Comparison of ENCODE assay signal across 9 cellular contexts in the genomic region with DNA sequence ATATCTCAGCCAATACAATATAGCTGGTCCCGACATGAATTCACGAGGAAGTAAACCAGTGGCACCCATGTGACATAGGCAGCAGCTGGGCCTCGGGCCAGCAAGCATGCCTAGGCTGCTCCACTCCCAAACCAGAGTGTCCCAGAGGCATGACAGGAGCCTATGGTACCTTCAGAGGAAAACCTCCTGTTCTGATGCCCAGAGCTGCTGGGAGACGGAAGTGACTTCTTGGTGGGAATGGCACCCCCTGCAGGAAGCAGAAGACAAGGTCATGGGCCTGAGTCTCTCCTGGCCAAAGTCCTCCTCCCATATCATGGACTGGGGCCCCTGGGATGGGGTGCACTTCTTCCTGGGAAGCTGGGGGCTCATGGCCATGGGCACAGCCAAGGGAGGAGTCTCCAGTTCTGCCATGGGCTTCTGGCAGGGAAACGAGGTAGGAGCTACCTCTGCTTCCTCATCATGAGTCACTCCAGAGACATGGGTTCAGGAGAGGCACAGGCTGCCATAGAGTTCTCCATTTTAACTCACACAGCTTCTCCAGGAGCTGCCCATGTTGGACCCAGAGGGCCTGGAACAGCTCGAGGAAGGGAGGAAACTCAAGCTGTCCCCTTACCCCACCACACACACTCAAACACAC. TPM values are rescaled to one million over a fixed set of nuclear protein-coding genes. Genes with fewer than 3 reads are reported as not detected.
DNase-seq lines count a peak whose midpoint lies in the region; ATAC-seq and TF ChIP-seq lines count a peak whose summit lies in the region.
"Had no signal": no experiment of that assay in that cellular context is flagged by ENCODE, and none has a peak within 500 bp of the region (broad histone marks: within the 10 kb centered on the region; RNA-seq: fewer than 3 reads in every experiment).

No MANE protein-coding gene starts in this region.

- no peak for TF ChIP-seq POLR2A in ovary (IDR thresholded peaks at IDR 0.05)
- TF ChIP-seq POLR2A in testis (IDR thresholded peaks at IDR 0.05), result no peak

- CTCF ChIA-PET in AG04450 (lab: Charles Lee), result interaction anchor here (0.6 to 0.9 kb wide), 5 partner anchors 11 to 87 kb away, joined by 3 read pairs; no protein-coding TSS in a partner anchor

- no peak overlapping the region for H3K4me3 ChIP-seq in AG04450 (ENCODE audit: low read depth, low read length)
- no peak overlapping the region for H3K4me3 ChIP-seq in right atrium auricular region
- no peak overlapping the region for H3K4me3 ChIP-seq in ovary
- no peak overlapping the region for H3K4me3 ChIP-seq in testis
- H3K4me3 ChIP-seq: body of pancreas had no signal

- DNase-seq in AG04450 (ENCODE audit: low read depth, low spot score) (no peak), RPMI8226 (peak; percentile 47), right atrium auricular region (ENCODE audit: low spot score) (no peak), ovary (no peak), testis (no peak)
- no peak for DNase-seq in activated effector memory CD4-positive, alpha-beta T cell treated with anti-CD3 and anti-CD28 coated beads, Interleukin-2, amount 50 U/mL, for 16 hours

- H3K36me3 ChIP-seq in right atrium auricular region (no peaks in the 10 kb centered on the region), ovary (no peaks in the 10 kb centered on the region), testis (ENCODE audit: low read depth, missing control alignments) (no peaks in the 10 kb centered on the region)

- H3K9me3 ChIP-seq in AG04450 (ENCODE audit: control insufficient read depth, insufficient read depth, low read length) (no peaks in the 10 kb centered on the region), right atrium auricular region (no peaks in the 10 kb centered on the region), ovary (no peaks in the 10 kb centered on the region), testis (no peaks in the 10 kb centered on the region)
- H3K9me3 ChIP-seq: body of pancreas had no signal

- H3K27ac ChIP-seq in AG04450 (ENCODE audit: low read depth, low read length) (no peak overlapping the region), right atrium auricular region (no peak overlapping the region), ovary (no peak overlapping the region), testis (no peak overlapping the region)
- H3K27ac ChIP-seq: body of pancreas had no signal

- WGBS in ovary, 3 donors, result 76 to 84% (median 84%) methylated on average over 6 of the region's 6 CpGs
- WGBS in testis, 2 donors, result 83 to 88% methylated on average over 6 of the region's 6 CpGs

- H3K4me1 ChIP-seq in right atrium auricular region (peaks cover 0 to 10% of the 10 kb centered on the region in 2 donors), ovary (ENCODE audit: insufficient read depth) (no peaks in the 10 kb centered on the region), testis (peaks cover 20% of the 10 kb centered on the region)
- H3K4me1 ChIP-seq: body of pancreas had no signal

- TF ChIP-seq CTCF in AG04450 (IDR thresholded peaks at IDR 0.05; ENCODE audit: low read depth, low read length), result peak; percentile 23; the same call in 1 of the 2 replicates
- peak; percentile 71 for TF ChIP-seq CTCF in GM12873 (IDR thresholded peaks at IDR 0.05; ENCODE audit: insufficient read depth, low read depth, low read length, missing control alignments)
- TF ChIP-seq CTCF in right atrium auricular region (IDR thresholded peaks at IDR 0.05), result peak; percentile 10 to 36
- no peak for TF ChIP-seq CTCF in ovary (IDR thresholded peaks at IDR 0.05)
- peak in 1 of 3 experiments; percentile 14 for TF ChIP-seq CTCF in testis (IDR thresholded peaks at IDR 0.05)

- ATAC-seq in HG02938 (IDR thresholded peaks at IDR 0.05; ENCODE audit: unreplicated experiment), result no peak
- ATAC-seq: body of pancreas had no signal

- H3K27me3 ChIP-seq in AG04450 (ENCODE audit: control insufficient read depth, insufficient read depth, low read length) (no peaks in the 10 kb centered on the region), right atrium auricular region (no peaks in the 10 kb centered on the region), ovary (no peaks in the 10 kb centered on the region), testis (no peaks in the 10 kb centered on the region)
- H3K27me3 ChIP-seq: body of pancreas had no signal

- TF ChIP-seq EP300 in ovary (IDR thresholded peaks at IDR 0.05), result no peak

- intact Hi-C loops in ovary (cut with DNase I) (no loop called here), testis (cut with DNase I; ENCODE audit: low total_unique reads) (no loop called here)

- POLR2A ChIA-PET in AG04450 (lab: Yijun Ruan, JAX), result no interaction called here

RNA-seq across cellular contexts. Expression of gene FBF1, which starts 13.4 kb away (rescaled TPM):
- 2.5 and 4.0 TPM in 2 replicates for polyA plus RNA-seq in AG04450 (2011; rRNA removed)
- polyA minus RNA-seq in AG04450 (2011; rRNA and poly(A)+ RNA removed), result 3.8 and 6.0 TPM in 2 replicates
- total RNA-seq in right atrium auricular region, result 1 to 10 TPM; 3.8 to 6.3 TPM
- total RNA-seq in ovary, result 10 to 100 TPM in 4 of 7 donors, 1 to 10 TPM in 3; 5.0 to 14.9 (median 11.2) TPM
- 1 to 10 TPM; 3.0 to 7.8 TPM for polyA plus RNA-seq in ovary
- total RNA-seq in testis, result 100 to 1,000 TPM in 1 of 2 donors, 10 to 100 TPM in 1; 81.1 to 119 TPM
- 85.4 TPM for polyA plus RNA-seq in testis (ENCODE audit: insufficient read depth, low read depth, low replicate concordance)

RNA-seq across cellular contexts. Expression of gene MRPL38, which starts 22.7 kb away (rescaled TPM):
- polyA plus RNA-seq in AG04450 (2011; rRNA removed), result 16.6 and 21.9 TPM in 2 replicates
- polyA minus RNA-seq in AG04450 (2011; rRNA and poly(A)+ RNA removed), result 21.9 and 33.7 TPM in 2 replicates
- total RNA-seq in right atrium auricular region, result 10 to 100 TPM; 27.2 to 36.4 TPM
- 10 to 100 TPM; 30.4 to 93.0 (median 83.4) TPM for total RNA-seq in ovary
- polyA plus RNA-seq in ovary, result 10 to 100 TPM; 14.5 to 51.4 TPM
- total RNA-seq in testis, result 10 to 100 TPM; 88.2 to 88.7 TPM
- polyA plus RNA-seq in testis (ENCODE audit: insufficient read depth, low read depth, low replicate concordance), result 101 TPM

RNA-seq across cellular contexts. Expression of gene TRIM65, which starts 30.7 kb away (rescaled TPM):
- polyA plus RNA-seq in AG04450 (2011; rRNA removed), result 6.5 and 8.7 TPM in 2 replicates
- polyA minus RNA-seq in AG04450 (2011; rRNA and poly(A)+ RNA removed), result 6.3 and 8.6 TPM in 2 replicates
- total RNA-seq in right atrium auricular region, result 1 to 10 TPM; 7.0 to 9.8 TPM
- 10 to 100 TPM; 17.3 to 28.0 (median 24.3) TPM for total RNA-seq in ovary
- polyA plus RNA-seq in ovary, result 10 to 100 TPM; 10.4 to 18.5 TPM
- 10 to 100 TPM; 23.4 to 25.5 TPM for total RNA-seq in testis
- 8.6 TPM for polyA plus RNA-seq in testis (ENCODE audit: insufficient read depth, low read depth, low replicate concordance)

RNA-seq across cellular contexts. Expression of gene TRIM47, which starts 49.0 kb away (rescaled TPM):
- polyA plus RNA-seq in AG04450 (2011; rRNA removed) (5.7 and 9.2 TPM in 2 replicates), ovary (10 to 100 TPM; 10.1 to 11.5 TPM), testis (ENCODE audit: insufficient read depth, low read depth, low replicate concordance) (18.3 TPM)
- 8.8 and 13.8 TPM in 2 replicates for polyA minus RNA-seq in AG04450 (2011; rRNA and poly(A)+ RNA removed)
- total RNA-seq in right atrium auricular region (10 to 100 TPM; 16.8 to 24.8 TPM), ovary (10 to 100 TPM in 6 of 7 donors, 1 to 10 TPM in 1; 7.2 to 38.3 (median 18.6) TPM), testis (10 to 100 TPM; 43.5 to 48.6 TPM)

RNA-seq across cellular contexts. Expression of gene ACOX1, which starts 51.6 kb away (rescaled TPM):
- polyA plus RNA-seq in AG04450 (2011; rRNA removed) (30.7 and 32.8 TPM in 2 replicates), ovary (10 to 100 TPM; 10.6 to 24.6 TPM), testis (ENCODE audit: insufficient read depth, low read depth, low replicate concordance) (24.1 TPM)
- 112 and 126 TPM in 2 replicates for polyA minus RNA-seq in AG04450 (2011; rRNA and poly(A)+ RNA removed)
- total RNA-seq in right atrium auricular region (10 to 100 TPM; 49.6 to 67.4 TPM), ovary (10 to 100 TPM; 20.1 to 53.0 (median 41.1) TPM), testis (10 to 100 TPM; 64.1 to 77.7 TPM)

Comparison
In these comparisons a context has a peak if more than half of its experiments do, and no peak if none do; other contexts are left out.
1. CTCF ChIP-seq: peak in AG04450 (single experiment), GM12873 (single experiment) and right atrium auricular region (2 of 2); none in ovary (0 of 3).
2. RNA of gene FBF1, which starts 13.4 kb away (total RNA-seq): 81.1 to 119 TPM in testis; 5.0 to 14.9 TPM in ovary and 3.8 to 6.3 TPM in right atrium auricular region; every median in the first group is over 4 times any median in the second.